8 cellular contexts compared by ENCODE assay signal in the genomic region with DNA sequence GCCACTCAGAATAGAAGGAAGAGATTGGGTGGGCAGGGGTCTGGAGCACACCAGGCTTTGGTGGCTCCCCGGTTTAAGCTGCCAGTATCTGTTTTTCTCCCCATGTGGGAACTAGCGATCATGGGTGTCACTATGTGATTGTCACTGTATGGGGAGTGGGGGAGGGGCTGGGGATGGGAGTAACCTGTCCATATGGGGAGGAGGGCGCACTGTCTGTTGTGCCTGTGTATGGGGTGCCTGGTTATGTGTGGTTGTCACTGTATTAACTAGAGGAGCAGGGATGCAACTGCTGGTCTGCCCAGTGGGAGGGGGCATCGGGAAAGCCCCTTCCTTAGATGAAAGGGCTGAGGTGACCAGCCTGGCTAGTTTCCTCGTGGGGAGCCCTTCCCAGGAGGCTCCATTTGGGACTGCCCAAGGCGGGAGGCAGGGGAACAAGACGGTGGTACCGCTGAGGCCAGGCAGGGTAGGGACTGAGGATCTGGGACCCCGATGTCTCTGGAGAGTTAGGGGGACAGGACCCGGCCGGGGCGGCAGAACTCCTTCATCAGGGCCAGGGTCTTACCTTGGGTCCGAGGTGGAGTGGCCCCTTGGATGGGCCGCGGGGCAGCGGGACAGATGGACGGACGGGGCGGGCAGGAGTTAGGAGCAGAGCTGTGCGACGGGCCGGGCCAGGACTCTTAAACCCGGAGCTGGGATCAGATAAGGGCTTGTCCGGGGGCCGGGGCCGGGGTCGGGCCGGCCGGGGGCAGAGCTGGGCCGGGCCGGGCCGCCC. TPM values are rescaled to one million over a fixed set of nuclear protein-coding genes. Genes with fewer than 3 reads are reported as not detected.
A peak's percentile ranks its signal among the peaks of the same experiment; 100 is the strongest.
DNase-seq lines count a peak whose midpoint lies in the region; ATAC-seq, FAIRE-seq and TF ChIP-seq lines count a peak whose summit lies in the region.

TSS of gene KCNJ10 (minus strand) at position 701 of the 772 bp plus-strand sequence. CDS start 27,628 bp downstream, outside the sequence.

- H3K27ac Mint-ChIP-seq in WTC11: peak within 1 kb of the TSS; percentile 50; the same call in 1 of the 2 replicates
- H3K27ac Mint-ChIP-seq in glutamatergic neuron (ENCODE audit: unreplicated experiment): no peak within 1 kb of the TSS

- no peaks in the 10 kb centered on the region for H3K27me3 ChIP-seq in gastrocnemius medialis

- peaks cover 32% of the 10 kb centered on the region for H3K4me1 Mint-ChIP-seq in WTC11
- H3K4me1 Mint-ChIP-seq in glutamatergic neuron (ENCODE audit: low read depth, unreplicated experiment): no peaks in the 10 kb centered on the region

- TF ChIP-seq POLR2A in gastrocnemius medialis (IDR thresholded peaks at IDR 0.05): no peak

- H3K9me3 Mint-ChIP-seq in WTC11: no peaks in the 10 kb centered on the region
- H3K9me3 Mint-ChIP-seq in glutamatergic neuron (ENCODE audit: unreplicated experiment): no peaks in the 10 kb centered on the region

- H3K27ac ChIP-seq in gastrocnemius medialis: peak within 1 kb of the TSS in 1 of 4 donors; percentile 16

- DNase-seq in WTC11 (ENCODE audit: low spot score): no peak
- DNase-seq in glutamatergic neuron: no peak
- DNase-seq in gastrocnemius medialis: no peak
- DNase-seq in COR-L47 (lab: John Stamatoyannopoulos, UW): no peak
- DNase-seq in RCC 7860 (ENCODE audit: low spot score): no peak

- POLR2A ChIA-PET in WTC11 (lab: Charles Lee): interaction anchor here (1.3 kb wide), 1 partner anchor 8 kb away, joined by 3 read pairs; no protein-coding TSS in a partner anchor

- FAIRE-seq in RCC 7860 (lab: Jason Lieb, UNC): no peak

- H3K4me3 ChIP-seq in gastrocnemius medialis: peak within 1 kb of the TSS; percentile 64 to 83 (median 66)

- TF ChIP-seq CTCF in WTC11 (IDR thresholded peaks at IDR 0.05): no peak
- TF ChIP-seq CTCF in glutamatergic neuron (IDR thresholded peaks at IDR 0.05; ENCODE audit: partially characterized antibody, unreplicated experiment): no peak
- no peak for TF ChIP-seq CTCF in gastrocnemius medialis (IDR thresholded peaks at IDR 0.05 in 4 of 5, conservative IDR thresholded peaks at IDR 0.05 in 1 of 5)

- H3K9me3 ChIP-seq in gastrocnemius medialis: no peaks in the 10 kb centered on the region

- H3K36me3 ChIP-seq in gastrocnemius medialis: no peaks in the 10 kb centered on the region

- CTCF ChIA-PET in WTC11 (lab: Charles Lee): interaction anchor here (0.6 to 29.5 kb wide), 10 partner anchors 8 to 307 kb away, joined by 3 to 978 read pairs (median 6); partner anchors contain the start of gene NHLH1

- H3K27me3 Mint-ChIP-seq in WTC11 (ENCODE audit: low read depth): peaks cover 74% of the 10 kb centered on the region
- H3K27me3 Mint-ChIP-seq in glutamatergic neuron (ENCODE audit: unreplicated experiment): peaks cover 5% of the 10 kb centered on the region

- peaks cover 3 to 7% of the 10 kb centered on the region in 2 donors for H3K4me1 ChIP-seq in gastrocnemius medialis

- intact Hi-C loops in gastrocnemius medialis (cut with DNase I; ENCODE audit: low total_unique reads): no loop called here

- ATAC-seq in GM21723 (IDR thresholded peaks at IDR 0.05; ENCODE audit: unreplicated experiment): peak; percentile 11
- no peak for ATAC-seq in WTC11
- ATAC-seq in gastrocnemius medialis: peak in 1 of 2 donors; percentile 39
- ATAC-seq in GM18511 (IDR thresholded peaks at IDR 0.05; ENCODE audit: unreplicated experiment): no peak
- ATAC-seq in HG03520 (IDR thresholded peaks at IDR 0.05; ENCODE audit: unreplicated experiment): no peak

- H3K36me3 Mint-ChIP-seq in WTC11 (no peaks in the 10 kb centered on the region), glutamatergic neuron (ENCODE audit: unreplicated experiment) (no peaks in the 10 kb centered on the region)

- H3K4me3 Mint-ChIP-seq in WTC11 (peak within 1 kb of the TSS; percentile 96), glutamatergic neuron (ENCODE audit: unreplicated experiment) (peak within 1 kb of the TSS; percentile 96)

- in situ Hi-C loops in gastrocnemius medialis (cut with MboI; ENCODE audit: low sequenced_read_pairs in 4 of 4): no loop called here

TF ChIP-seq in WTC11, 78 proteins besides CTCF, POLR2A, EP300 and RAD21:
- TF ChIP-seq ZNF671 (CRISPR knock-in tag; IDR thresholded peaks at IDR 0.05) (no peak), CREM (CRISPR knock-in tag; IDR thresholded peaks at IDR 0.05) (no peak), SP1 (CRISPR knock-in tag; conservative IDR thresholded peaks at IDR 0.05) (peak; percentile 19; the same call in 1 of the 2 replicates)
- TF ChIP-seq, protein P1, sequence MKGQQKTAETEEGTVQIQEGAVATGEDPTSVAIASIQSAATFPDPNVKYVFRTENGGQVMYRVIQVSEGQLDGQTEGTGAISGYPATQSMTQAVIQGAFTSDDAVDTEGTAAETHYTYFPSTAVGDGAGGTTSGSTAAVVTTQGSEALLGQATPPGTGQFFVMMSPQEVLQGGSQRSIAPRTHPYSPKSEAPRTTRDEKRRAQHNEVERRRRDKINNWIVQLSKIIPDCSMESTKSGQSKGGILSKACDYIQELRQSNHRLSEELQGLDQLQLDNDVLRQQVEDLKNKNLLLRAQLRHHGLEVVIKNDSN (CRISPR knock-in tag; IDR thresholded peaks at IDR 0.05): no peak

RNA-seq across cellular contexts. Expression of gene KCNJ10, which starts in this region (rescaled TPM):
- total RNA-seq in WTC11 (2021): 1.4 to 1.6 TPM (median 1.4 TPM) in 3 replicates
- not detected for total RNA-seq in glutamatergic neuron (ENCODE audit: unreplicated experiment)
- total RNA-seq in gastrocnemius medialis: not detected
